ENCODE assay signal across 29 cellular contexts in the genomic region with DNA sequence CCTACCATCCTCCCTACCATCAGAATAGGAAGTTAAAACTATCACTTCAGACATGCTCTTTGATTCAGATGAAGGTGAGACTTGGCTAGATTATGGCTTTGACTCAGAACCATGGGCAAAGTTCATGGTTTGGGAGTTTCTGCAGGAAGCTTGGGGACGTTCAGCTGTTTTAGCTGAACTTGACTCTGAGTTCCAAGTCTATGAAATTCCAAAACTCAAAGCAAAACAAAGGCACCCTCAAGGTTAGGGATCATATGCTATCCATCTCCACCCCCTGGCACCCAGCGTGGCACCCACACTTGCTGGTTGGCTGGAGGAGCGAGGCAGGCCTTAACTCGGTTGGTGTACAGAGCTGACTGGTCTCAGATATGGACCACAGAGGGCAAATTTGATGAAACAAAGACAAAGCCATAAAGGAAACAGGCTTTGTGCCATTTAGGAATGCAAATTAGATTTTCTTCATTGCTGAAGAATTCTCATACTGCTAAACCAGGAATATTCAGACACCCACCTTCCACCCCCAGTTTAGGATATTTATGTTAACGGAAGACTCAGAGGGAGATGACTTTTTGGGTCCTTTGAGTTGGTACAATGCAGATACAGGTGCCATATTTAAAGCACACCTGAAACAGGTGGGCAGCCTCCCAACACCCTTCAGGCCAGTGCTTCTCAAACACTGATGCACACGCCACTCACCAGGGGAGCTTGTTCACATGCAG.
"Had no signal": no experiment of that assay in that cellular context is flagged by ENCODE, and none has a peak within 500 bp of the region (broad histone marks: within the 10 kb centered on the region; RNA-seq: fewer than 3 reads in every experiment).

No MANE protein-coding gene starts in this region.

- H2AFZ ChIP-seq: neural progenitor cell had no signal

- H3K9ac ChIP-seq: neural progenitor cell had no signal

- H3K27ac Mint-ChIP-seq: activated CD4-positive, alpha-beta memory T cell treated with anti-CD3 and anti-CD28 coated beads, Interleukin-2, amount 10 ng/mL, durations not matched to agents 7 days and 5 days; activated CD4-positive, alpha-beta T cell treated with anti-CD3 and anti-CD28 coated beads, Interleukin-2, amount 10 ng/mL, durations not matched to agents 24 days and 14 days; activated T-cell treated with anti-CD3 and anti-CD28 coated beads, Interleukin-2, amount 50 U/mL, for 24 hours; activated T-helper 17 cell treated with anti-CD3 and anti-CD28 coated beads, Interleukin-2, amount 50 U/mL, for 72 hours; mesothelial cell of epicardium; naive thymus-derived CD8-positive, alpha-beta T cell; neural progenitor cell; stimulated activated effector memory CD8-positive, alpha-beta T cell treated with anti-CD3 and anti-CD28 coated beads, Interleukin-12 subunit alpha, Interleukin-12 subunit beta, amount 100 ng/mL, for 72 hours; stimulated activated naive CD8-positive, alpha-beta T cell treated with anti-CD3 and anti-CD28 coated beads, Interleukin-15, amount 100 ng/mL, for 72 hours had no signal

- H3K4me1 Mint-ChIP-seq: mesothelial cell of epicardium had no signal

- H3K36me3 Mint-ChIP-seq: mesothelial cell of epicardium; naive thymus-derived CD8-positive, alpha-beta T cell; neural progenitor cell; stimulated activated effector memory CD8-positive, alpha-beta T cell treated with anti-CD3 and anti-CD28 coated beads, Interleukin-12 subunit alpha, Interleukin-12 subunit beta, amount 100 ng/mL, for 72 hours had no signal

- H3K9me3 ChIP-seq: breast epithelium, esophagus squamous epithelium, upper lobe of left lung had no signal

- H3K27ac ChIP-seq: breast epithelium, epithelial cell of prostate, esophagus squamous epithelium, neural progenitor cell, skin epidermis, upper lobe of left lung had no signal

- DNase-seq: activated CD4-positive, alpha-beta memory T cell treated with anti-CD3 and anti-CD28 coated beads, Interleukin-2, amount 10 ng/mL, durations not matched to agents 7 days and 5 days; activated CD4-positive, alpha-beta T cell treated with anti-CD3 and anti-CD28 coated beads, Interleukin-2, amount 10 ng/mL, durations not matched to agents 24 days and 14 days; activated CD8-positive, alpha-beta memory T cell treated with anti-CD3 and anti-CD28 coated beads, Interleukin-2, amount 50 U/mL, for 48 hours; activated gamma-delta T cell treated with Interleukin-2 at 50 U/mL for 16 hours; activated naive CD4-positive, alpha-beta T cell treated with anti-CD3 and anti-CD28 coated beads, Interleukin-2, amount 50 U/mL, for 16 hours; activated T-cell treated with anti-CD3 and anti-CD28 coated beads, Interleukin-2, amount 50 U/mL, for 24 hours; amygdala; dermis blood vessel endothelial cell; effector CD8-positive, alpha-beta T cell; esophagus squamous epithelium; foreskin melanocyte; left ventricle myocardium superior; mammary epithelial cell; naive thymus-derived CD8-positive, alpha-beta T cell; occipital lobe; posterior cingulate gyrus; stimulated activated CD4-positive, alpha-beta T cell treated with anti-CD3 and anti-CD28 coated beads, Interleukin-4, amount 100 ng/mL, for 24 hours; stimulated activated naive CD8-positive, alpha-beta T cell treated with anti-CD3 and anti-CD28 coated beads, Interleukin-15, amount 100 ng/mL, for 72 hours; upper lobe of left lung had no signal

- ATAC-seq: activated T-helper 17 cell treated with anti-CD3 and anti-CD28 coated beads, Interleukin-2, amount 50 U/mL, for 72 hours; left ventricle myocardium superior; naive thymus-derived CD8-positive, alpha-beta T cell; sciatic nerve; stimulated activated effector memory CD8-positive, alpha-beta T cell treated with anti-CD3 and anti-CD28 coated beads, Interleukin-12 subunit alpha, Interleukin-12 subunit beta, amount 100 ng/mL, for 72 hours; stimulated activated naive CD8-positive, alpha-beta T cell treated with anti-CD3 and anti-CD28 coated beads, Interleukin-15, amount 100 ng/mL, for 72 hours had no signal

- H3K27me3 ChIP-seq: breast epithelium, esophagus squamous epithelium, neural progenitor cell, upper lobe of left lung had no signal

- H3K36me3 ChIP-seq: breast epithelium, esophagus squamous epithelium, neural progenitor cell, upper lobe of left lung had no signal

- FAIRE-seq: endometrium had no signal

- H3K4me3 Mint-ChIP-seq: activated CD4-positive, alpha-beta memory T cell treated with anti-CD3 and anti-CD28 coated beads, Interleukin-2, amount 10 ng/mL, durations not matched to agents 7 days and 5 days; activated CD4-positive, alpha-beta T cell treated with anti-CD3 and anti-CD28 coated beads, Interleukin-2, amount 10 ng/mL, durations not matched to agents 24 days and 14 days; activated T-cell treated with anti-CD3 and anti-CD28 coated beads, Interleukin-2, amount 50 U/mL, for 24 hours; activated T-helper 17 cell treated with anti-CD3 and anti-CD28 coated beads, Interleukin-2, amount 50 U/mL, for 72 hours; central memory CD8-positive, alpha-beta T cell; mesothelial cell of epicardium; naive thymus-derived CD8-positive, alpha-beta T cell; neural progenitor cell; stimulated activated effector memory CD8-positive, alpha-beta T cell treated with anti-CD3 and anti-CD28 coated beads, Interleukin-12 subunit alpha, Interleukin-12 subunit beta, amount 100 ng/mL, for 72 hours; stimulated activated naive CD8-positive, alpha-beta T cell treated with anti-CD3 and anti-CD28 coated beads, Interleukin-15, amount 100 ng/mL, for 72 hours had no signal

- H3K4me2 ChIP-seq: neural progenitor cell had no signal

- H3K27me3 Mint-ChIP-seq: activated CD4-positive, alpha-beta memory T cell treated with anti-CD3 and anti-CD28 coated beads, Interleukin-2, amount 10 ng/mL, durations not matched to agents 7 days and 5 days; activated T-cell treated with anti-CD3 and anti-CD28 coated beads, Interleukin-2, amount 50 U/mL, for 24 hours; activated T-helper 17 cell treated with anti-CD3 and anti-CD28 coated beads, Interleukin-2, amount 50 U/mL, for 72 hours; central memory CD8-positive, alpha-beta T cell; naive thymus-derived CD8-positive, alpha-beta T cell; stimulated activated naive CD8-positive, alpha-beta T cell treated with anti-CD3 and anti-CD28 coated beads, Interleukin-15, amount 100 ng/mL, for 72 hours had no signal

- H3K4me1 ChIP-seq: breast epithelium, esophagus squamous epithelium, neural progenitor cell, upper lobe of left lung had no signal

- H3K4me3 ChIP-seq: breast epithelium, esophagus squamous epithelium, neural progenitor cell, skin epidermis, upper lobe of left lung had no signal

- H3K9me3 Mint-ChIP-seq: activated CD4-positive, alpha-beta memory T cell treated with anti-CD3 and anti-CD28 coated beads, Interleukin-2, amount 10 ng/mL, durations not matched to agents 7 days and 5 days; activated CD4-positive, alpha-beta T cell treated with anti-CD3 and anti-CD28 coated beads, Interleukin-2, amount 10 ng/mL, durations not matched to agents 24 days and 14 days; activated T-cell treated with anti-CD3 and anti-CD28 coated beads, Interleukin-2, amount 50 U/mL, for 24 hours; activated T-helper 17 cell treated with anti-CD3 and anti-CD28 coated beads, Interleukin-2, amount 50 U/mL, for 72 hours; central memory CD8-positive, alpha-beta T cell; stimulated activated effector memory CD8-positive, alpha-beta T cell treated with anti-CD3 and anti-CD28 coated beads, Interleukin-12 subunit alpha, Interleukin-12 subunit beta, amount 100 ng/mL, for 72 hours had no signal
